In genomic region chr1:110281363-110282290, GRCh38 we compare ENCODE assay signal across 16 cellular contexts. TPM values are rescaled to one million over a fixed set of nuclear protein-coding genes. Genes with fewer than 3 reads are reported as not detected.
DNase-seq lines count a peak whose midpoint lies in the region; ATAC-seq and TF ChIP-seq lines count a peak whose summit lies in the region.
"Had no signal": no experiment of that assay in that cellular context is flagged by ENCODE, and none has a peak within 500 bp of the region (broad histone marks: within the 10 kb centered on the region; RNA-seq: fewer than 3 reads in every experiment).

No MANE protein-coding gene starts in this region.

- no peak overlapping the region for H3K4me2 ChIP-seq in MM.1S (ENCODE audit: low read depth, low read length)

- H3K27ac ChIP-seq in WERI-Rb-1 (no peak overlapping the region), MM.1S (ENCODE audit: low read length) (no peak overlapping the region)
- H3K27ac ChIP-seq: lower lobe of right lung had no signal

- no peak for TF ChIP-seq CTCF in AG10803 (conservative IDR thresholded peaks at IDR 0.05; ENCODE audit: low read length)
- TF ChIP-seq CTCF in WERI-Rb-1 (IDR thresholded peaks at IDR 0.05; ENCODE audit: low read depth, low read length) = no peak
- no peak for TF ChIP-seq CTCF in MM.1S (IDR thresholded peaks at IDR 0.05; ENCODE audit: low read length)

- H3K4me1 ChIP-seq in MM.1S (ENCODE audit: low read length) = no peaks in the 10 kb centered on the region
- H3K4me1 ChIP-seq: lower lobe of right lung had no signal

- no peak overlapping the region for H3K4me3 Mint-ChIP-seq in T-helper 17 cell
- H3K4me3 Mint-ChIP-seq: dendritic cell treated with granulocyte-macrophage colony-stimulating factor and Interleukin-4, amounts not matched to agents 40 ng/mL and 50 ng/mL, for 4 days had no signal

- peaks cover 33% of the 10 kb centered on the region for H3K27me3 Mint-ChIP-seq in T-helper 17 cell
- H3K27me3 Mint-ChIP-seq: dendritic cell treated with granulocyte-macrophage colony-stimulating factor and Interleukin-4, amounts not matched to agents 40 ng/mL and 50 ng/mL, for 4 days had no signal

- no peak overlapping the region for H3K27ac Mint-ChIP-seq in T-helper 17 cell
- H3K27ac Mint-ChIP-seq: dendritic cell treated with granulocyte-macrophage colony-stimulating factor and Interleukin-4, amounts not matched to agents 40 ng/mL and 50 ng/mL, for 4 days had no signal

- peaks cover 2% of the 10 kb centered on the region for H3K36me3 Mint-ChIP-seq in T-helper 17 cell (ENCODE audit: low read depth)

- peaks cover 3% of the 10 kb centered on the region for H3K4me1 Mint-ChIP-seq in T-helper 17 cell

- H3F3A ChIP-seq in MM.1S (ENCODE audit: insufficient read depth, low read length) = no peaks in the 10 kb centered on the region

- no peaks in the 10 kb centered on the region for H3K9me2 ChIP-seq in MM.1S (replicated peaks; ENCODE audit: insufficient read depth, low read length)

- H2AFZ ChIP-seq in MM.1S (ENCODE audit: low read length) = no peak overlapping the region

- H3K9me3 ChIP-seq in WERI-Rb-1 (ENCODE audit: severe bottlenecking) (no peaks in the 10 kb centered on the region), MM.1S (replicated peaks; ENCODE audit: insufficient read depth, low read length) (no peaks in the 10 kb centered on the region), T-helper 17 cell (ENCODE audit: control insufficient read depth, low read length, poor library complexity, severe bottlenecking) (no peaks in the 10 kb centered on the region)
- H3K9me3 ChIP-seq: lower lobe of right lung had no signal

- peak; percentile 24 for DNase-seq in AG10803 (ENCODE audit: low read depth)
- peak; percentile 66 for DNase-seq in DMS153 treated with DMSO at 0.1 percent for 48 hours (lab: John Stamatoyannopoulos, UW; ENCODE audit: unreplicated experiment)
- DNase-seq in NCI-H1930 (lab: John Stamatoyannopoulos, UW) = peak; percentile 18 to 50
- DNase-seq in WERI-Rb-1 = peak; percentile 62
- no peak for DNase-seq in SKM-1 (lab: John Stamatoyannopoulos, UW; ENCODE audit: unreplicated experiment)
- no peak for DNase-seq in MM.1S
- DNase-seq in T-helper 17 cell = no peak
- DNase-seq: activated CD4-positive, CD25-positive, alpha-beta regulatory T cell treated with anti-CD3 and anti-CD28 coated beads, Interleukin-2, amount 50 U/mL, for 72 hours; activated CD8-positive, alpha-beta memory T cell treated with anti-CD3 and anti-CD28 coated beads, Interleukin-2, amount 50 U/mL, for 4 hours; activated naive CD4-positive, alpha-beta T cell; erythroblast; glutamatergic neuron; lower lobe of right lung; retina had no signal

- no peak overlapping the region for H3K9ac ChIP-seq in MM.1S (ENCODE audit: low read length)

- H3K27me3 ChIP-seq in WERI-Rb-1 (ENCODE audit: insufficient read depth, low read depth, severe bottlenecking) (no peaks in the 10 kb centered on the region), MM.1S (replicated peaks; ENCODE audit: insufficient read depth, low read length) (no peaks in the 10 kb centered on the region)

- no peak for ATAC-seq in GM21737 (IDR thresholded peaks at IDR 0.05; ENCODE audit: unreplicated experiment)
- ATAC-seq in T-helper 17 cell = no peak
- ATAC-seq: lower lobe of right lung had no signal

- no peaks in the 10 kb centered on the region for H4K20me1 ChIP-seq in MM.1S (ENCODE audit: insufficient read depth, low read length)

- H3K4me3 ChIP-seq in AG10803 (ENCODE audit: low read length) (no peak overlapping the region), WERI-Rb-1 (ENCODE audit: low read depth, low read length) (no peak overlapping the region), MM.1S (ENCODE audit: low read length) (no peak overlapping the region)
- H3K4me3 ChIP-seq: lower lobe of right lung had no signal

- H3K36me3 ChIP-seq in WERI-Rb-1 (no peaks in the 10 kb centered on the region), MM.1S (replicated peaks; ENCODE audit: insufficient read depth, low read length) (no peaks in the 10 kb centered on the region)
- H3K36me3 ChIP-seq: lower lobe of right lung had no signal

- no peaks in the 10 kb centered on the region for H3K79me2 ChIP-seq in MM.1S (ENCODE audit: low read length)

RNA-seq across cellular contexts. Expression of gene RBM15, which starts 57.5 kb away (rescaled TPM):
- 10 to 100 TPM; 40.5 to 45.2 TPM for total RNA-seq in T-helper 17 cell

Comparison
In these comparisons a context has a peak if more than half of its experiments do, and no peak if none do; other contexts are left out.
1. DNase-seq: peak in AG10803 (single experiment), DMS153 treated with DMSO at 0.1 percent for 48 hours (single experiment), NCI-H1930 (2 of 2) and WERI-Rb-1 (single experiment); none in SKM-1 (single experiment), MM.1S (single experiment) and T-helper 17 cell (0 of 3).